14 cellular contexts compared by ENCODE assay signal in the genomic region with DNA sequence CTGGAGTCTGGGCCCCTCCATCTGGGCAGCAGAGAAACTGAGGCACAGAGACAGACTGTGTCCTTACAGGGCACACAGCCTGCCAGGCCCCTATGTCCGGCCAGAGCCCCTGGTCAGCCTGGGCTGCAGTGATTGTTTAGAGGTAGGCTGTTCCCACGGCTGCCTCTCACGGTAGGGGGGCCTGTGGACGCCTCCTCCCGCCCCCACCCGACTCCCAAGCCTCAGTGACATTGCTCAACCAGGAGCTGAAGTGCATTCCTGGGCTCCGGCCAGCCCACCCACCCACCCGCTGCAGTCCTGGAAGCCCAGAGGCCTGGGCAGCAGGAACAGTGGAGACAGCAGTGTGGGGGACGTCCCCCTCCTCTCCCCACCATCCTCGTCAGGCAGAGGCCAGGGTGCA. TPM values are rescaled to one million over a fixed set of nuclear protein-coding genes. Genes with fewer than 3 reads are reported as not detected.
A peak's percentile ranks its signal among the peaks of the same experiment; 100 is the strongest.
DNase-seq lines count a peak whose midpoint lies in the region; TF ChIP-seq lines count a peak whose summit lies in the region.
"Not testable (repeated sequence)": the region's sequence is repeated elsewhere in the genome, so short reads cannot be mapped to it uniquely, and the experiment has no call there.
"Had no signal": no experiment of that assay in that cellular context is flagged by ENCODE, and none has a peak within 500 bp of the region (broad histone marks: within the 10 kb centered on the region; RNA-seq: fewer than 3 reads in every experiment).

No MANE protein-coding gene starts in this region.

- H3K9me3 ChIP-seq in thyroid gland: not testable (repeated sequence)

- not testable (repeated sequence) for H2AK5ac ChIP-seq in mesendoderm (ENCODE audit: low read length)

- H3K36me3 ChIP-seq in mesendoderm (ENCODE audit: control insufficient read depth, insufficient read depth, low read length); thyroid gland: not testable (repeated sequence)

- not testable (repeated sequence) for H3K79me1 ChIP-seq in mesendoderm (ENCODE audit: low read length)

- H3K79me2 ChIP-seq in mesendoderm (ENCODE audit: control insufficient read depth, insufficient read depth, low read length): not testable (repeated sequence)

- not testable (repeated sequence) for H3K4me3 Mint-ChIP-seq in activated CD4-positive, alpha-beta T cell treated with anti-CD3 and anti-CD28 coated beads, Interleukin-2, amount 10 ng/mL, durations not matched to agents 24 days and 14 days

- H2BK120ac ChIP-seq in mesendoderm (ENCODE audit: low read depth, low read length): not testable (repeated sequence)

- H3K4me3 ChIP-seq in choroid plexus epithelial cell (ENCODE audit: low read depth, low read length); mesendoderm (ENCODE audit: low read length); thyroid gland (replicated peaks in 1 of 3): not testable (repeated sequence)

- not testable (repeated sequence) for H3K18ac ChIP-seq in mesendoderm (ENCODE audit: low read length)

- not testable (repeated sequence) for H3K23ac ChIP-seq in mesendoderm (ENCODE audit: low read length)

- peak; percentile 14 for DNase-seq in activated CD4-positive, alpha-beta T cell treated with anti-CD3 and anti-CD28 coated beads, Interleukin-2, amount 10 ng/mL, durations not matched to agents 24 days and 14 days
- DNase-seq in choroid plexus epithelial cell (ENCODE audit: low read depth) (peak; percentile 30), left kidney (ENCODE audit: low read depth, low spot score) (peak; percentile 0), mesendoderm (peak; percentile 6), thyroid gland (peak; percentile 5 to 56)

- H3K27ac Mint-ChIP-seq in activated CD4-positive, alpha-beta T cell treated with anti-CD3 and anti-CD28 coated beads, Interleukin-2, amount 10 ng/mL, durations not matched to agents 24 days and 14 days: not testable (repeated sequence)

- not testable (repeated sequence) for H3K27me3 ChIP-seq in mesendoderm (ENCODE audit: insufficient read depth, low read length, poor library complexity); thyroid gland

- H3K27me3 Mint-ChIP-seq in activated CD4-positive, alpha-beta T cell treated with anti-CD3 and anti-CD28 coated beads, Interleukin-2, amount 10 ng/mL, durations not matched to agents 24 days and 14 days: not testable (repeated sequence)

- H3K4me1 ChIP-seq in mesendoderm (ENCODE audit: control insufficient read depth, low read depth, low read length); thyroid gland: not testable (repeated sequence)

- H4K5ac ChIP-seq in mesendoderm (ENCODE audit: low read length): not testable (repeated sequence)

- not testable (repeated sequence) for H3K9ac ChIP-seq in mesendoderm (ENCODE audit: low read length)

- H2BK15ac ChIP-seq in mesendoderm (replicated peaks; ENCODE audit: low read depth): not testable (repeated sequence)

- not testable (repeated sequence) for H3K4ac ChIP-seq in mesendoderm (ENCODE audit: low read depth, low read length)

- not testable (repeated sequence) for H3K4me2 ChIP-seq in mesendoderm (ENCODE audit: low read length)

- not testable (repeated sequence) for H3K36me3 Mint-ChIP-seq in activated CD4-positive, alpha-beta T cell treated with anti-CD3 and anti-CD28 coated beads, Interleukin-2, amount 10 ng/mL, durations not matched to agents 24 days and 14 days (ENCODE audit: low read depth)

- not testable (repeated sequence) for H4K8ac ChIP-seq in mesendoderm (ENCODE audit: low read depth, low read length)

- no CpG with 5 or more reads among the region's 10 CpGs for WGBS in mesendoderm (ENCODE audit: extremely low coverage, insufficient coverage, low lambda C conversion rate)
- WGBS in thyroid gland, 2 donors: no CpG with 5 or more reads among the region's 10 CpGs

- intact Hi-C loops in activated CD4-positive, alpha-beta T cell treated with anti-CD3 and anti-CD28 coated beads, Interleukin-2, amount 10 ng/mL, durations not matched to agents 24 days and 14 days (cut with micrococcal nuclease); thyroid gland (cut with DNase I): not testable (repeated sequence)

- not testable (repeated sequence) for H2BK5ac ChIP-seq in mesendoderm (ENCODE audit: low read length)

- H3K27ac ChIP-seq in mesendoderm (ENCODE audit: low read depth, low read length); thyroid gland: not testable (repeated sequence)

- TF ChIP-seq CTCF in choroid plexus epithelial cell (conservative IDR thresholded peaks at IDR 0.05; ENCODE audit: low read depth, low read length); thyroid gland (IDR thresholded peaks at IDR 0.05): not testable (repeated sequence)

- H3K9me3 Mint-ChIP-seq in activated CD4-positive, alpha-beta T cell treated with anti-CD3 and anti-CD28 coated beads, Interleukin-2, amount 10 ng/mL, durations not matched to agents 24 days and 14 days: not testable (repeated sequence)

- H3K4me1 Mint-ChIP-seq in activated CD4-positive, alpha-beta T cell treated with anti-CD3 and anti-CD28 coated beads, Interleukin-2, amount 10 ng/mL, durations not matched to agents 24 days and 14 days: not testable (repeated sequence)

- TF ChIP-seq POLR2A in thyroid gland (IDR thresholded peaks at IDR 0.05): not testable (repeated sequence)

- not testable (repeated sequence) for H3K56ac ChIP-seq in mesendoderm (ENCODE audit: low read length)

RNA-seq across cellular contexts. Expression of gene GGTLC3, which starts 4.5 kb away (rescaled TPM):
- not detected in 2 replicates for total RNA-seq in activated CD4-positive, alpha-beta T cell treated with anti-CD3 and anti-CD28 coated beads, Interleukin-2, amount 10 ng/mL, durations not matched to agents 24 days and 14 days
- not detected for polyA plus RNA-seq in mesendoderm (2013, experiment 1 of 2)
- not detected for polyA plus RNA-seq in mesendoderm (2013, experiment 2 of 2)
- 10 to 100 TPM in 1 of 4 donors, 1 to 10 TPM in 1, not detected in 2; 6.4 to 13.3 TPM for total RNA-seq in thyroid gland
- total RNA-seq: A673; CD4-positive, alpha-beta memory T cell; CD4-positive, CD25-positive, alpha-beta regulatory T cell; CD8-positive, alpha-beta memory T cell; Daoy; G401; GM12878 had no signal
- polyA plus RNA-seq: AG04450; CD14-positive monocyte; CD4-positive, alpha-beta memory T cell; CD4-positive, CD25-positive, alpha-beta regulatory T cell; CD8-positive, alpha-beta memory T cell; GM12878 had no signal

RNA-seq across cellular contexts. Expression of gene TMEM191B, which starts 14.1 kb away (rescaled TPM):
- total RNA-seq in activated CD4-positive, alpha-beta T cell treated with anti-CD3 and anti-CD28 coated beads, Interleukin-2, amount 10 ng/mL, durations not matched to agents 24 days and 14 days: not detected in 2 replicates
- 0.20 TPM for polyA plus RNA-seq in mesendoderm (2013, experiment 1 of 2)
- 0.18 TPM for polyA plus RNA-seq in mesendoderm (2013, experiment 2 of 2)
- total RNA-seq in thyroid gland: 10 to 100 TPM in 1 of 4 donors, 1 to 10 TPM in 1, under 1 TPM in 1, not detected in 1; 0.88 to 10.1 (median 2.2) TPM
- total RNA-seq: A673, Daoy had no signal
